In the genomic region with DNA sequence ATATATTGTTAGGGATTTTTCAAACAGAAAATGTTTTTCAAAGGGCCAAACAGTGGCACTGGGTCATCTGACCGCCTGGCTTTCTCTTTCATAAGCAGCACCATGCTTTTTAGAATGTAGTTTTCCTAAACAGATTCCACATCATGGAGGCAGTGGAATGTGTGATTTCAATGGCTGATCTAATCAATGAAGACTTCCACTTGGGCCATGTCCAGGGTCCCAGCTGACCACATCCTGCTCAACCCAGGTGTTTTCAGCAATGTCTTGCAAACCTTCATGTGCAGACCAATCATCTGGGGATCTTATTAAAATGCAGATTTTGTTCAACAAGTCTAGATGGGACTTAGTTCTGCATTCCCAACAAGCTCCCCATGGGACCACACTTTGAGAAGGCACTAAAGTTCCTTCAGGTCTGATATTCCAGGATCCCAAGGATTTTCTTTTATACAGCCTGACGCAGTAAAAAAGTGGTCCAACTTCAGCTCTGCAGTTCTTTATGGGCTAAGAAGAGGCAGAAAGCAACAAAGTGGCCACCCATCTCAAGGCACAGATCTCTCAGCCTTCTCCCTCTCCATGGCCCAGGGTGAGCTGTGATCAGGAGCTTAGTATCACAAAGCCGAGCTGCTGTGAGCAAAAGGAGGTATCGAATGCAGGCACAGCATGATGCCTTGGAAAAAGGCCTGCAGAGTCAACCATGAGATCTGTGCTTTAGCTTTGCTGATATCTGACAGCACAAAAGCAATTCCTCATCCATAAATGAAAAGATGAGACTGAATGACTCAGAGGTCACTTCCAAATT, we compare ENCODE assay signal across 1 cellular context.
TF ChIP-seq lines count a peak whose summit lies in the region.

No MANE protein-coding gene starts in this region.

TF ChIP-seq in IMR-90, 13 proteins besides CTCF, POLR2A, EP300 and RAD21:
- TF ChIP-seq, protein P1, sequence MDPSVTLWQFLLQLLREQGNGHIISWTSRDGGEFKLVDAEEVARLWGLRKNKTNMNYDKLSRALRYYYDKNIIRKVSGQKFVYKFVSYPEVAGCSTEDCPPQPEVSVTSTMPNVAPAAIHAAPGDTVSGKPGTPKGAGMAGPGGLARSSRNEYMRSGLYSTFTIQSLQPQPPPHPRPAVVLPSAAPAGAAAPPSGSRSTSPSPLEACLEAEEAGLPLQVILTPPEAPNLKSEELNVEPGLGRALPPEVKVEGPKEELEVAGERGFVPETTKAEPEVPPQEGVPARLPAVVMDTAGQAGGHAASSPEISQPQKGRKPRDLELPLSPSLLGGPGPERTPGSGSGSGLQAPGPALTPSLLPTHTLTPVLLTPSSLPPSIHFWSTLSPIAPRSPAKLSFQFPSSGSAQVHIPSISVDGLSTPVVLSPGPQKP (IDR thresholded peaks at IDR 0.05; ENCODE audit: borderline replicate concordance, low read depth, low read length) = no peak
- TF ChIP-seq MXI1 (IDR thresholded peaks at IDR 0.05; ENCODE audit: borderline replicate concordance, low read depth, low read length) (no peak), SMC3 (IDR thresholded peaks at IDR 0.05; ENCODE audit: low read depth, low read length) (no peak), RCOR1 (IDR thresholded peaks at IDR 0.05; ENCODE audit: insufficient replicate concordance, low read length) (no peak), FOS (IDR thresholded peaks at IDR 0.05; ENCODE audit: low read depth, low read length) (no peak), CEBPB (IDR thresholded peaks at IDR 0.05; ENCODE audit: low read depth, low read length) (no peak), RFX5 (IDR thresholded peaks at IDR 0.05; ENCODE audit: low read depth, low read length) (no peak), NFE2L2 (IDR thresholded peaks at IDR 0.05; ENCODE audit: low read depth, low read length) (no peak)
- TF ChIP-seq, protein P2, sequence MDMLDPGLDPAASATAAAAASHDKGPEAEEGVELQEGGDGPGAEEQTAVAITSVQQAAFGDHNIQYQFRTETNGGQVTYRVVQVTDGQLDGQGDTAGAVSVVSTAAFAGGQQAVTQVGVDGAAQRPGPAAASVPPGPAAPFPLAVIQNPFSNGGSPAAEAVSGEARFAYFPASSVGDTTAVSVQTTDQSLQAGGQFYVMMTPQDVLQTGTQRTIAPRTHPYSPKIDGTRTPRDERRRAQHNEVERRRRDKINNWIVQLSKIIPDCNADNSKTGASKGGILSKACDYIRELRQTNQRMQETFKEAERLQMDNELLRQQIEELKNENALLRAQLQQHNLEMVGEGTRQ (IDR thresholded peaks at IDR 0.05; ENCODE audit: low read depth, low read length) = no peak
